ENCODE assay signal across 8 cellular contexts in genomic region chr4:40864531-40864930, GRCh38.
"Had no signal": no experiment of that assay in that cellular context is flagged by ENCODE, and none has a peak within 500 bp of the region (broad histone marks: within the 10 kb centered on the region; RNA-seq: fewer than 3 reads in every experiment).

No MANE protein-coding gene starts in this region.

- H3K9me3 Mint-ChIP-seq: IgD-negative memory B cell had no signal

- ATAC-seq: HepG2, K562 had no signal

- DNase-seq: IMR-90, KBM-7, KG1 had no signal

- H3K4me3 Mint-ChIP-seq: IgD-negative memory B cell had no signal

- H3K27ac Mint-ChIP-seq: IgD-negative memory B cell had no signal

- H3K4me3 ChIP-seq: K562 had no signal

- H3K4me2 ChIP-seq: KMS-11 had no signal

- H3K27ac ChIP-seq: HL-60, KMS-11 had no signal
